1 cellular context compared by ENCODE assay signal in genomic region chr2:110806053-110806452, GRCh38.
TF ChIP-seq lines count a peak whose summit lies in the region.

No MANE protein-coding gene starts in this region.

TF ChIP-seq in GM12878, 131 proteins besides CTCF, POLR2A, EP300 and RAD21 (continues in another document):
- TF ChIP-seq MYC (IDR thresholded peaks at IDR 0.05; ENCODE audit: insufficient read depth, insufficient read length, insufficient replicate concordance, low read length, severe bottlenecking) = no peak
- TF ChIP-seq TCF3 (IDR thresholded peaks at IDR 0.05; ENCODE audit: borderline replicate concordance, insufficient read depth, low read depth, low read length) = peak; percentile 81
- TF ChIP-seq ZBTB11 (CRISPR knock-in tag; IDR thresholded peaks at IDR 0.05) = no peak
- no peak for TF ChIP-seq NKRF (conservative IDR thresholded peaks at IDR 0.05)
- TF ChIP-seq ASH2L (IDR thresholded peaks at IDR 0.05; ENCODE audit: borderline replicate concordance, low read depth) = no peak
- TF ChIP-seq ZZZ3 (IDR thresholded peaks at IDR 0.05; ENCODE audit: control insufficient read depth, insufficient read length, low read depth) = no peak
- no peak for TF ChIP-seq NR2C2 (IDR thresholded peaks at IDR 0.05; ENCODE audit: borderline replicate concordance, control insufficient read depth, insufficient read length, low read depth)
- no peak for TF ChIP-seq NRF1 (conservative IDR thresholded peaks at IDR 0.05; ENCODE audit: low read depth, low read length)
- TF ChIP-seq ATF7 (IDR thresholded peaks at IDR 0.05; ENCODE audit: low read depth) = no peak
- no peak for TF ChIP-seq SIN3A (IDR thresholded peaks at IDR 0.05; ENCODE audit: low read depth, low read length)
- no peak for TF ChIP-seq NFYA (IDR thresholded peaks at IDR 0.05; ENCODE audit: borderline replicate concordance, low read depth, low read length)
- no peak for TF ChIP-seq SUZ12 (IDR thresholded peaks at IDR 0.05; ENCODE audit: unreplicated experiment)
- no peak for TF ChIP-seq CHD4 (IDR thresholded peaks at IDR 0.05)
- TF ChIP-seq ZBTB33 (IDR thresholded peaks at IDR 0.05) = no peak
- no peak for TF ChIP-seq POLR2AphosphoS5 (IDR thresholded peaks at IDR 0.05; ENCODE audit: low read length)
- TF ChIP-seq CBX3 (IDR thresholded peaks at IDR 0.05; ENCODE audit: borderline replicate concordance, low read depth) = no peak
- TF ChIP-seq ELK1 (IDR thresholded peaks at IDR 0.05; ENCODE audit: low read depth, low read length) = no peak
- no peak for TF ChIP-seq CEBPZ (IDR thresholded peaks at IDR 0.05; ENCODE audit: low read depth, low read length)
- no peak for TF ChIP-seq FOXM1 (IDR thresholded peaks at IDR 0.05; ENCODE audit: low read depth, low read length)
- TF ChIP-seq ZNF592 (IDR thresholded peaks at IDR 0.05) = no peak
- no peak for TF ChIP-seq SUPT20H (IDR thresholded peaks at IDR 0.05; ENCODE audit: borderline replicate concordance, control insufficient read depth, low read depth, low read length)
- no peak for TF ChIP-seq YY1 (IDR thresholded peaks at IDR 0.05; ENCODE audit: low read depth, low read length)
- no peak for TF ChIP-seq BCLAF1 (IDR thresholded peaks at IDR 0.05)
- no peak for TF ChIP-seq STAT1 (conservative IDR thresholded peaks at IDR 0.05)
- TF ChIP-seq IRF4 (IDR thresholded peaks at IDR 0.05; ENCODE audit: low read depth, low read length) = 0 out of 2 replicates have a peak, but pooled peaks have one; percentile 17
- no peak for TF ChIP-seq JUND (IDR thresholded peaks at IDR 0.05; ENCODE audit: low read depth, low read length)
- TF ChIP-seq RFX5 (IDR thresholded peaks at IDR 0.05; ENCODE audit: low read depth, low read length) = no peak
- peak; percentile 87 for TF ChIP-seq TCF12 (IDR thresholded peaks at IDR 0.05; ENCODE audit: low read depth, low read length)
- no peak; the same call in 1 of the 2 replicates for TF ChIP-seq CREM (IDR thresholded peaks at IDR 0.05; ENCODE audit: low read depth)
- no peak for TF ChIP-seq USF1 (IDR thresholded peaks at IDR 0.05; ENCODE audit: borderline replicate concordance, extremely low read length, insufficient read depth, low read depth, low read length)
- no peak for TF ChIP-seq HDGF (IDR thresholded peaks at IDR 0.05)
- no peak for TF ChIP-seq EED (IDR thresholded peaks at IDR 0.05; ENCODE audit: low read depth)
- no peak for TF ChIP-seq JUNB (IDR thresholded peaks at IDR 0.05)
- no peak for TF ChIP-seq NR2C1 (IDR thresholded peaks at IDR 0.05)
- 0 out of 2 replicates have a peak, but pooled peaks have one; percentile 26 for TF ChIP-seq GATAD2B (conservative IDR thresholded peaks at IDR 0.05; ENCODE audit: low read depth)
- TF ChIP-seq SP1 (IDR thresholded peaks at IDR 0.05; ENCODE audit: low read depth, low read length) = peak; percentile 45
- TF ChIP-seq ZNF274 (IDR thresholded peaks at IDR 0.05; ENCODE audit: insufficient read depth, insufficient read length) = no peak
- TF ChIP-seq PAX8 (IDR thresholded peaks at IDR 0.05) = no peak
- TF ChIP-seq USF2 (IDR thresholded peaks at IDR 0.05; ENCODE audit: borderline replicate concordance, low read depth, low read length) = no peak
- no peak for TF ChIP-seq CREB1 (IDR thresholded peaks at IDR 0.05; ENCODE audit: low read depth)
- no peak for TF ChIP-seq MEF2A (IDR thresholded peaks at IDR 0.05; ENCODE audit: insufficient read depth, low read depth, low read length)
- TF ChIP-seq TBL1XR1 (IDR thresholded peaks at IDR 0.05; ENCODE audit: low read depth, low read length) = 0 out of 2 replicates have a peak, but pooled peaks have one; percentile 28
